Comparison of ENCODE assay signal across 20 cellular contexts in genomic region chr3:192481638-192482037, GRCh38.
A peak's percentile ranks its signal among the peaks of the same experiment; 100 is the strongest.
DNase-seq lines count a peak whose midpoint lies in the region; ATAC-seq, FAIRE-seq and TF ChIP-seq lines count a peak whose summit lies in the region.
"Had no signal": no experiment of that assay in that cellular context is flagged by ENCODE, and none has a peak within 500 bp of the region (broad histone marks: within the 10 kb centered on the region; RNA-seq: fewer than 3 reads in every experiment).

No MANE protein-coding gene starts in this region.

- no peaks in the 10 kb centered on the region for H3K27me3 ChIP-seq in RWPE2 (ENCODE audit: insufficient read depth, poor library complexity, severe bottlenecking)
- H3K27me3 ChIP-seq: ascending aorta, uterus had no signal

- no peaks in the 10 kb centered on the region for H3K4me1 ChIP-seq in HEK293 (ENCODE audit: control insufficient read depth, insufficient read depth, low read length)
- H3K4me1 ChIP-seq in RWPE2 (ENCODE audit: insufficient read depth, poor library complexity, severe bottlenecking) = peaks cover 15% of the 10 kb centered on the region
- H3K4me1 ChIP-seq: ascending aorta, uterus had no signal

- H3K9me3 ChIP-seq in HEK293 (ENCODE audit: control insufficient read depth, insufficient read depth, low read depth, low read length) (no peaks in the 10 kb centered on the region), RWPE2 (ENCODE audit: severe bottlenecking) (no peaks in the 10 kb centered on the region)
- H3K9me3 ChIP-seq: ascending aorta, uterus had no signal

- H3K4me3 ChIP-seq in HEK293 (ENCODE audit: low read depth, low read length) = no peak overlapping the region
- H3K4me3 ChIP-seq in RWPE2 (ENCODE audit: severe bottlenecking) = no peak overlapping the region
- no peak overlapping the region for H3K4me3 ChIP-seq in fibroblast of mammary gland (ENCODE audit: control insufficient read depth, low read depth, low read length)
- H3K4me3 ChIP-seq: ascending aorta, GM12878, PC-9, uterus had no signal

- no peak overlapping the region for H3K27ac ChIP-seq in HEK293 (ENCODE audit: extremely low read depth, low read depth, low read length)
- peak overlapping the region; percentile 41 for H3K27ac ChIP-seq in RWPE2 (ENCODE audit: poor library complexity, severe bottlenecking)
- H3K27ac ChIP-seq: ascending aorta, HL-60, PC-9, uterus had no signal

- FAIRE-seq in urothelium cell line (lab: Jason Lieb, UNC) = no peak
- FAIRE-seq: GM12878 had no signal

- H3K36me3 ChIP-seq in HEK293 (ENCODE audit: control insufficient read depth in 2 of 2, insufficient read depth in 1 of 2, low read length in 2 of 2) (no peaks in the 10 kb centered on the region), RWPE2 (ENCODE audit: low read depth) (no peaks in the 10 kb centered on the region)
- H3K36me3 ChIP-seq: ascending aorta, uterus had no signal

- POLR2A ChIA-PET in HEK293 (lab: Yijun Ruan, JAX) = no interaction called here

- no peak for DNase-seq in RWPE2 (ENCODE audit: low spot score)
- DNase-seq in fibroblast of mammary gland (ENCODE audit: low read depth) = peak; percentile 95
- peak; percentile 61 for DNase-seq in urothelium cell line (ENCODE audit: low spot score)
- no peak for DNase-seq in amygdala (lab: John Stamatoyannopoulos, UW)
- DNase-seq: activated effector memory CD4-positive, alpha-beta T cell treated with anti-CD3 and anti-CD28 coated beads, Interleukin-2, amount 50 U/mL, for 16 hours; DND-41; Kasumi-1; NCI-H187 treated with DMSO at 0.1 percent for 48 hours; NCI-H526; PC-9; stimulated activated naive CD8-positive, alpha-beta T cell treated with anti-CD3 and anti-CD28 coated beads, Interleukin-15, amount 100 ng/mL, for 72 hours; SW 1271; uterus had no signal

- CTCF ChIA-PET in HEK293 (lab: Yijun Ruan, JAX) = no interaction called here

- ATAC-seq in RWPE2 (ENCODE audit: low read depth) = peak; percentile 84
- no peak for ATAC-seq in GM19397 (IDR thresholded peaks at IDR 0.05; ENCODE audit: unreplicated experiment)
- ATAC-seq in esophagus mucosa = no peak
- ATAC-seq: GM12878; stimulated activated naive CD8-positive, alpha-beta T cell treated with anti-CD3 and anti-CD28 coated beads, Interleukin-15, amount 100 ng/mL, for 72 hours; WTC11 had no signal

- TF ChIP-seq CTCF in HEK293 (tag by site-specific recombination; IDR thresholded peaks at IDR 0.05) = no peak
- TF ChIP-seq CTCF in RWPE2 (IDR thresholded peaks at IDR 0.05; ENCODE audit: poor library complexity, severe bottlenecking) = no peak
- no peak for TF ChIP-seq CTCF in fibroblast of mammary gland (conservative IDR thresholded peaks at IDR 0.05; ENCODE audit: control insufficient read depth, insufficient read depth, low read depth, low read length)

TF ChIP-seq in HEK293, 187 proteins besides CTCF, POLR2A, EP300 and RAD21:
- TF ChIP-seq ZNF354C (tag by site-specific recombination; IDR thresholded peaks at IDR 0.05; ENCODE audit: borderline replicate concordance, low read depth) (no peak), SCRT2 (tag by site-specific recombination; IDR thresholded peaks at IDR 0.05) (peak; percentile 71)
TF ChIP-seq in HEK293: peak in this region for 1.

Comparison
In these comparisons a context has a peak if more than half of its experiments do, and no peak if none do; other contexts are left out.
1. DNase-seq: peak in fibroblast of mammary gland (single experiment) and urothelium cell line (single experiment); none in RWPE2 (single experiment) and amygdala (0 of 56).